ENCODE assay signal across 21 cellular contexts in genomic region chr12:117060927-117061300, GRCh38. TPM values are rescaled to one million over a fixed set of nuclear protein-coding genes. Genes with fewer than 3 reads are reported as not detected.
DNase-seq lines count a peak whose midpoint lies in the region; ATAC-seq and TF ChIP-seq lines count a peak whose summit lies in the region.
"Had no signal": no experiment of that assay in that cellular context is flagged by ENCODE, and none has a peak within 500 bp of the region (broad histone marks: within the 10 kb centered on the region; RNA-seq: fewer than 3 reads in every experiment).

No MANE protein-coding gene starts in this region.

- H2BK120ac ChIP-seq in trophoblast cell (ENCODE audit: insufficient read depth, low read length, poor library complexity), result no peak overlapping the region

- H3K79me1 ChIP-seq in trophoblast cell (ENCODE audit: low read length), result no peaks in the 10 kb centered on the region

- no CpG with 5 or more reads among the region's 7 CpGs for WGBS in trophoblast cell (ENCODE audit: extremely low coverage, insufficient coverage, insufficient read length)

- H2AK5ac ChIP-seq in trophoblast cell (ENCODE audit: low read length), result no peak overlapping the region

- H4K20me1 ChIP-seq in neural progenitor cell (ENCODE audit: low read depth), result no peaks in the 10 kb centered on the region

- no peak overlapping the region for H4K8ac ChIP-seq in trophoblast cell (ENCODE audit: low read depth, low read length)

- no peak overlapping the region for H2BK5ac ChIP-seq in trophoblast cell (ENCODE audit: low read depth, low read length, poor library complexity)

- H3K27me3 Mint-ChIP-seq in T-helper 17 cell (no peaks in the 10 kb centered on the region), neural progenitor cell (ENCODE audit: insufficient read depth, low read depth) (peaks cover 15% of the 10 kb centered on the region)
- H3K27me3 Mint-ChIP-seq: activated CD4-positive, alpha-beta memory T cell treated with anti-CD3 and anti-CD28 coated beads, Interleukin-2, amount 10 ng/mL, durations not matched to agents 7 days and 5 days; memory B cell had no signal

- H3K4me3 ChIP-seq in neural progenitor cell (no peak overlapping the region), trophoblast cell (ENCODE audit: low read depth, low read length) (no peak overlapping the region)
- H3K4me3 ChIP-seq: cardiac muscle cell, esophagus squamous epithelium, thyroid gland had no signal

- H3K4me1 ChIP-seq in foreskin keratinocyte, result no peaks in the 10 kb centered on the region
- peaks cover 10% of the 10 kb centered on the region for H3K4me1 ChIP-seq in neural progenitor cell
- peaks cover 3 to 4% of the 10 kb centered on the region in 2 experiments for H3K4me1 ChIP-seq in trophoblast cell (ENCODE audit: control insufficient read depth in 1 of 2, insufficient read depth in 2 of 2, low read length in 2 of 2)
- H3K4me1 ChIP-seq: thyroid gland had no signal

- no peak overlapping the region for H4K91ac ChIP-seq in trophoblast cell (ENCODE audit: low read depth, low read length)

- H3K23ac ChIP-seq in trophoblast cell (ENCODE audit: low read length), result no peak overlapping the region

- H3K18ac ChIP-seq in trophoblast cell (ENCODE audit: low read length), result no peak overlapping the region

- TF ChIP-seq CTCF in foreskin keratinocyte (conservative IDR thresholded peaks at IDR 0.05) (no peak), neural progenitor cell (IDR thresholded peaks at IDR 0.05) (no peak)

- no peaks in the 10 kb centered on the region for H3K9me3 Mint-ChIP-seq in neural progenitor cell
- H3K9me3 Mint-ChIP-seq: activated CD4-positive, alpha-beta memory T cell treated with anti-CD3 and anti-CD28 coated beads, Interleukin-2, amount 10 ng/mL, durations not matched to agents 7 days and 5 days; activated T-helper 1 cell treated with anti-CD3 and anti-CD28 coated beads, Interleukin-12 subunit alpha, Interleukin-12 subunit beta, Interleukin-2, Interleukin-4 antibody, amounts not matched to agents 30 ng/mL and 10 ng/mL and 1 ng/mL, durations not matched to agents 14 hours and 24 hours and 36 hours; memory B cell; nephron progenitor cell had no signal

- H3K36me3 ChIP-seq in neural progenitor cell (no peaks in the 10 kb centered on the region), trophoblast cell (ENCODE audit: control insufficient read depth in 1 of 2, insufficient read depth in 2 of 2, low read length in 2 of 2) (no peaks in the 10 kb centered on the region)
- H3K36me3 ChIP-seq: cardiac muscle cell, esophagus squamous epithelium, thyroid gland had no signal

- H3K4me3 Mint-ChIP-seq in T-helper 17 cell, result no peak overlapping the region
- H3K4me3 Mint-ChIP-seq in neural progenitor cell, result peak overlapping the region; percentile 37
- H3K4me3 Mint-ChIP-seq: activated CD4-positive, alpha-beta memory T cell treated with anti-CD3 and anti-CD28 coated beads, Interleukin-2, amount 10 ng/mL, durations not matched to agents 7 days and 5 days; activated T-helper 1 cell treated with anti-CD3 and anti-CD28 coated beads, Interleukin-12 subunit alpha, Interleukin-12 subunit beta, Interleukin-2, Interleukin-4 antibody, amounts not matched to agents 30 ng/mL and 10 ng/mL and 1 ng/mL, durations not matched to agents 14 hours and 24 hours and 36 hours; memory B cell; nephron progenitor cell had no signal

- H3K4me2 ChIP-seq in neural progenitor cell, result peak overlapping the region; percentile 5
- H3K4me2 ChIP-seq in trophoblast cell (ENCODE audit: low read length), result no peak overlapping the region

- H3K79me2 ChIP-seq in neural progenitor cell (ENCODE audit: low read depth) (no peaks in the 10 kb centered on the region), trophoblast cell (ENCODE audit: control insufficient read depth, insufficient read depth, low read length, poor library complexity) (no peaks in the 10 kb centered on the region)

- no peaks in the 10 kb centered on the region for H3K9me3 ChIP-seq in T-helper 17 cell (ENCODE audit: control insufficient read depth, low read length, poor library complexity, severe bottlenecking)
- H3K9me3 ChIP-seq in neural progenitor cell (ENCODE audit: low read depth), result no peaks in the 10 kb centered on the region
- no peaks in the 10 kb centered on the region for H3K9me3 ChIP-seq in trophoblast cell (ENCODE audit: insufficient read depth, low read depth, low read length)
- H3K9me3 ChIP-seq: esophagus squamous epithelium, thyroid gland had no signal

- ATAC-seq in T-helper 17 cell, result no peak
- peak; percentile 17 for ATAC-seq in foreskin keratinocyte
- no peak for ATAC-seq in HG02759 (IDR thresholded peaks at IDR 0.05; ENCODE audit: unreplicated experiment)

- H3K4me1 Mint-ChIP-seq in T-helper 17 cell (peaks cover 32% of the 10 kb centered on the region), neural progenitor cell (peaks cover 57% of the 10 kb centered on the region)

- H2AFZ ChIP-seq in neural progenitor cell (replicated peaks) (no peak overlapping the region), trophoblast cell (ENCODE audit: insufficient read depth, low read length, poor library complexity) (no peak overlapping the region)

- no peaks in the 10 kb centered on the region for H3F3A ChIP-seq in neural progenitor cell (ENCODE audit: low read depth)

- peak overlapping the region; percentile 41 for H3K27ac Mint-ChIP-seq in T-helper 17 cell
- peak overlapping the region; percentile 76 for H3K27ac Mint-ChIP-seq in neural progenitor cell
- H3K27ac Mint-ChIP-seq: activated CD4-positive, alpha-beta memory T cell treated with anti-CD3 and anti-CD28 coated beads, Interleukin-2, amount 10 ng/mL, durations not matched to agents 7 days and 5 days; activated T-helper 1 cell treated with anti-CD3 and anti-CD28 coated beads, Interleukin-12 subunit alpha, Interleukin-12 subunit beta, Interleukin-2, Interleukin-4 antibody, amounts not matched to agents 30 ng/mL and 10 ng/mL and 1 ng/mL, durations not matched to agents 14 hours and 24 hours and 36 hours; memory B cell; nephron progenitor cell had no signal

- H3K4ac ChIP-seq in trophoblast cell (ENCODE audit: low read depth, low read length), result no peak overlapping the region

- H3K36me3 Mint-ChIP-seq in T-helper 17 cell (ENCODE audit: low read depth), result no peaks in the 10 kb centered on the region
- H3K36me3 Mint-ChIP-seq in neural progenitor cell, result no peaks in the 10 kb centered on the region
- H3K36me3 Mint-ChIP-seq: memory B cell had no signal

- H3K27ac ChIP-seq in foreskin keratinocyte (no peak overlapping the region), neural progenitor cell (no peak overlapping the region), trophoblast cell (ENCODE audit: low read depth, low read length) (no peak overlapping the region)
- H3K27ac ChIP-seq: cardiac muscle cell, RWPE1, thyroid gland had no signal

- H2BK12ac ChIP-seq in trophoblast cell (ENCODE audit: low read length), result no peak overlapping the region

- H4K12ac ChIP-seq in trophoblast cell (ENCODE audit: low read depth, low read length), result no peak overlapping the region

- H3K9ac ChIP-seq in neural progenitor cell, result no peak overlapping the region
- no peak overlapping the region for H3K9ac ChIP-seq in trophoblast cell (ENCODE audit: low read length)

- H3K14ac ChIP-seq in trophoblast cell (ENCODE audit: low read length), result no peak overlapping the region

- peaks cover 29% of the 10 kb centered on the region for H3K27me3 ChIP-seq in foreskin keratinocyte
- no peaks in the 10 kb centered on the region for H3K27me3 ChIP-seq in neural progenitor cell
- H3K27me3 ChIP-seq in trophoblast cell (ENCODE audit: insufficient read depth, low read length), result no peaks in the 10 kb centered on the region
- H3K27me3 ChIP-seq: cardiac muscle cell, thyroid gland had no signal

- peak; percentile 9 for DNase-seq in NOMO-1 treated with DMSO at 0.1 percent for 48 hours (lab: John Stamatoyannopoulos, UW; ENCODE audit: unreplicated experiment)
- no peak for DNase-seq in NOMO-1 (lab: John Stamatoyannopoulos, UW; ENCODE audit: unreplicated experiment in 2 of 2)
- DNase-seq in T-helper 17 cell, result no peak
- no peak for DNase-seq in foreskin keratinocyte
- no peak for DNase-seq in neural progenitor cell (ENCODE audit: low spot score)
- DNase-seq in amniotic stem cell (lab: John Stamatoyannopoulos, UW), result no peak
- no peak for DNase-seq in trophoblast cell
- DNase-seq: 8988T; activated CD4-positive, alpha-beta memory T cell treated with anti-CD3 and anti-CD28 coated beads, Interleukin-2, amount 10 ng/mL, durations not matched to agents 7 days and 5 days; DMS 273 treated with DMSO at 0.1 percent for 48 hours; esophagus squamous epithelium; NCI-H1436; NCI-H2171 treated with DMSO at 0.1 percent for 48 hours; nephron progenitor cell; stimulated activated CD4-positive, alpha-beta T cell treated with anti-CD3 and anti-CD28 coated beads, Interleukin-12 subunit alpha, Interleukin-12 subunit beta, amount 100 ng/mL, for 4 hours had no signal

RNA-seq across cellular contexts. Expression of gene TESC, which starts 38.3 kb away (rescaled TPM):
- total RNA-seq in T-helper 17 cell (10 to 100 TPM in 1 of 2 donors, 1 to 10 TPM in 1; 9.2 to 11.4 TPM), foreskin keratinocyte (not detected in 2 replicates), neural progenitor cell (ENCODE audit: low replicate concordance) (12.4 and 18.0 TPM in 2 replicates)
- polyA plus RNA-seq in foreskin keratinocyte, result 0.13 TPM in 1 of 2 replicates, not detected in the other
- 0.25 and 0.31 TPM in 2 replicates for polyA plus RNA-seq in trophoblast cell (2013)

Comparison
In these comparisons a context has a peak if more than half of its experiments do, and no peak if none do; other contexts are left out.
1. RNA of gene TESC, which starts 38.3 kb away (total RNA-seq): 12.4 to 18.0 TPM in neural progenitor cell and 9.2 to 11.4 TPM in T-helper 17 cell; not detected in foreskin keratinocyte; every median in the first group is over 10 times any median in the second.